ENCODE assay signal across 1 cellular context in genomic region chr4:142141201-142141600, GRCh38.
TF ChIP-seq lines count a peak whose summit lies in the region.

No MANE protein-coding gene starts in this region.

TF ChIP-seq in K562, 482 proteins besides CTCF, POLR2A, EP300 and RAD21 (continued from another document):
- TF ChIP-seq C11orf30 (IDR thresholded peaks at IDR 0.05; ENCODE audit: low read depth) (peak; percentile 12; the same call in 1 of the 2 replicates), CHD4 (IDR thresholded peaks at IDR 0.05; ENCODE audit: insufficient read depth, insufficient replicate concordance, low read depth, low read length, poor library complexity, severe bottlenecking) (no peak), ETS2 (tag; IDR thresholded peaks at IDR 0.05; ENCODE audit: borderline replicate concordance, poor library complexity, severe bottlenecking) (no peak), RCOR1 (IDR thresholded peaks at IDR 0.05; ENCODE audit: borderline replicate concordance in 1 of 2, low read depth in 2 of 2, low read length in 2 of 2) (no peak)
